Comparison of ENCODE assay signal across 1 cellular context in genomic region chr10:71988895-71989294, GRCh38.
TF ChIP-seq lines count a peak whose summit lies in the region.

No MANE protein-coding gene starts in this region.

TF ChIP-seq in HepG2, 621 proteins besides CTCF, POLR2A, EP300 and RAD21:
- TF ChIP-seq TEAD3 (CRISPR knock-in tag; optimal IDR thresholded peaks at IDR 0.05; ENCODE audit: borderline replicate concordance) = peak; percentile 25
- 0 out of 2 replicates have a peak, but pooled peaks have one; percentile 17 for TF ChIP-seq CEBPG (CRISPR knock-in tag; IDR thresholded peaks at IDR 0.05)
- peak; percentile 92 for TF ChIP-seq ZNF770 (CRISPR knock-in tag; IDR thresholded peaks at IDR 0.05)
TF ChIP-seq in HepG2: peak in this region for 3; not testable (repeated sequence) for 618.
